8 cellular contexts compared by ENCODE assay signal in genomic region chr5:38382898-38383297, GRCh38.
DNase-seq lines count a peak whose midpoint lies in the region; ATAC-seq and TF ChIP-seq lines count a peak whose summit lies in the region.

No MANE protein-coding gene starts in this region.

- intact Hi-C loops in activated CD4-positive, alpha-beta memory T cell treated with anti-CD3 and anti-CD28 coated beads for 36 hours (cut with micrococcal nuclease) = loop anchor here (1.0 kb wide), 2 partner anchors 21 to 427 kb away; no protein-coding TSS in a partner anchor
- intact Hi-C loops in stomach (cut with DNase I; ENCODE audit: low total_unique reads) = no loop called here

- DNase-seq in D341Med (ENCODE audit: low spot score) = peak; percentile 82
- peak; percentile 84 to 92 for DNase-seq in NCI-H524 (lab: John Stamatoyannopoulos, UW)
- peak; percentile 64 for DNase-seq in activated CD4-positive, alpha-beta memory T cell treated with anti-CD3 and anti-CD28 coated beads for 36 hours
- DNase-seq in epidermal melanocyte (ENCODE audit: insufficient read length, low spot score) = peak; percentile 64
- peak; percentile 56 for DNase-seq in mucosa of gallbladder (ENCODE audit: low spot score)
- peak; percentile 72 for DNase-seq in stomach

- H3K9me3 Mint-ChIP-seq in activated CD4-positive, alpha-beta memory T cell treated with anti-CD3 and anti-CD28 coated beads for 36 hours = no peaks in the 10 kb centered on the region

- H3K36me3 Mint-ChIP-seq in activated CD4-positive, alpha-beta memory T cell treated with anti-CD3 and anti-CD28 coated beads for 36 hours = no peaks in the 10 kb centered on the region

- no peaks in the 10 kb centered on the region for H3K36me3 ChIP-seq in stomach

- H3K27me3 Mint-ChIP-seq in activated CD4-positive, alpha-beta memory T cell treated with anti-CD3 and anti-CD28 coated beads for 36 hours = peaks cover 23% of the 10 kb centered on the region

- H3K27ac ChIP-seq in stomach = no peak overlapping the region

- peak; percentile 98 for ATAC-seq in GM19467 (IDR thresholded peaks at IDR 0.05; ENCODE audit: unreplicated experiment)
- ATAC-seq in HG03520 (IDR thresholded peaks at IDR 0.05; ENCODE audit: unreplicated experiment) = peak; percentile 99

- H3K4me1 Mint-ChIP-seq in activated CD4-positive, alpha-beta memory T cell treated with anti-CD3 and anti-CD28 coated beads for 36 hours (ENCODE audit: low read depth) = peaks cover 3% of the 10 kb centered on the region

- H3K4me3 ChIP-seq in stomach = no peak overlapping the region

- H3K27ac Mint-ChIP-seq in activated CD4-positive, alpha-beta memory T cell treated with anti-CD3 and anti-CD28 coated beads for 36 hours = no peak overlapping the region

- POLR2A ChIA-PET in activated CD4-positive, alpha-beta memory T cell treated with anti-CD3 and anti-CD28 coated beads for 36 hours (lab: Charles Lee) = no interaction called here

- 27 to 32% (median 30%) methylated on average over 7 of the region's 7 CpGs for WGBS in stomach, 5 donors

- CTCF ChIA-PET in activated CD4-positive, alpha-beta memory T cell treated with anti-CD3 and anti-CD28 coated beads for 36 hours (lab: Charles Lee) = interaction anchor here (0.6 to 4.0 kb wide), 20 partner anchors 11 to 1061 kb away, joined by 3 to 28 read pairs (median 4); no protein-coding TSS in a partner anchor

- no peaks in the 10 kb centered on the region for H3K4me1 ChIP-seq in stomach

- peaks cover 0 to 15% (median 0%) of the 10 kb centered on the region in 3 donors for H3K27me3 ChIP-seq in stomach

- H3K9me3 ChIP-seq in stomach = no peaks in the 10 kb centered on the region

- no peak overlapping the region for H3K4me3 Mint-ChIP-seq in activated CD4-positive, alpha-beta memory T cell treated with anti-CD3 and anti-CD28 coated beads for 36 hours

- no peak for TF ChIP-seq EP300 in stomach (IDR thresholded peaks at IDR 0.05)

- no peak for TF ChIP-seq POLR2A in stomach (IDR thresholded peaks at IDR 0.05)

- TF ChIP-seq CTCF in stomach (IDR thresholded peaks at IDR 0.05) = peak in 5 of 7 experiments; percentile 40 to 75 (median 65)
